24 cellular contexts compared by ENCODE assay signal in the genomic region with DNA sequence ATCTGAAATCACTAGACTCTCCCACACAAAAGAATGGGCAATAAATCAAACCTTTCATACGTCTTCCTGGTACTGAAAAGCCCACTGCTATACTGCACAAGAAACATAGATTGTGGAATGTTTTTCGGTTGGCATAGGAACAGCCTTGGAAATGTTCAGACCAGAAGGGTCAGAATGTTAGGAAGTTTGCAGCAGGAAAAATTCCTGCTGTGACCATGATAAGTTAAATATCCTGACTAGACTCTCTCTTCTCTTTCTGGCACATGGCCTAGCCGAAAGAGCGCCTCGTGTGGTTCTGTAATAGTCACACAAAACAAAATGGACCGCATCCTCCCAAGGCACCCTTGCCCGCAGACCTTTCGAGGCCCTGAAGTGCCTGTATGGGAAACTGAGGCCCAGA.
DNase-seq lines count a peak whose midpoint lies in the region; ATAC-seq, FAIRE-seq and TF ChIP-seq lines count a peak whose summit lies in the region.
"Had no signal": no experiment of that assay in that cellular context is flagged by ENCODE, and none has a peak within 500 bp of the region (broad histone marks: within the 10 kb centered on the region; RNA-seq: fewer than 3 reads in every experiment).

No MANE protein-coding gene starts in this region.

- POLR2A ChIA-PET in A673 (lab: Charles Lee; ENCODE audit: low non-redundant PET), result no interaction called here

- no peak for FAIRE-seq in astrocyte (lab: Jason Lieb, UNC)

- no peaks in the 10 kb centered on the region for H3K27me3 ChIP-seq in A673 (replicated peaks; ENCODE audit: insufficient read depth, low read depth, low read length, poor library complexity)
- H3K27me3 ChIP-seq in astrocyte (ENCODE audit: insufficient read depth, low read length), result no peaks in the 10 kb centered on the region
- H3K27me3 ChIP-seq: neutrophil, SJCRH30, vagina had no signal

- H3K9me3 Mint-ChIP-seq in astrocyte (ENCODE audit: unreplicated experiment) (no peaks in the 10 kb centered on the region), mesothelial cell of epicardium (peaks cover 4% of the 10 kb centered on the region)
- H3K9me3 Mint-ChIP-seq: activated naive CD8-positive, alpha-beta T cell treated with anti-CD3 and anti-CD28 coated beads, Interleukin-2, amount 50 U/mL, for 24 hours had no signal

- no peaks in the 10 kb centered on the region for H3K36me3 ChIP-seq in A673 (ENCODE audit: insufficient read depth, low read length, poor library complexity, severe bottlenecking)
- H3K36me3 ChIP-seq in astrocyte (ENCODE audit: insufficient read depth, low read length), result no peaks in the 10 kb centered on the region
- H3K36me3 ChIP-seq: neutrophil, SJCRH30, vagina had no signal

- H3K4me1 ChIP-seq in A673 (ENCODE audit: insufficient read depth, low read length, poor library complexity, severe bottlenecking) (peaks cover 4% of the 10 kb centered on the region), astrocyte (ENCODE audit: insufficient read depth, low read length) (no peaks in the 10 kb centered on the region)
- H3K4me1 ChIP-seq: SJCRH30, vagina had no signal

- no peaks in the 10 kb centered on the region for H3K36me3 Mint-ChIP-seq in astrocyte (ENCODE audit: low read depth, unreplicated experiment)
- no peaks in the 10 kb centered on the region for H3K36me3 Mint-ChIP-seq in mesothelial cell of epicardium

- no peaks in the 10 kb centered on the region for H3K9me3 ChIP-seq in A673 (ENCODE audit: low read depth, low read length, poor library complexity, severe bottlenecking)
- no peaks in the 10 kb centered on the region for H3K9me3 ChIP-seq in astrocyte (ENCODE audit: insufficient read depth, low read depth, low read length)
- H3K9me3 ChIP-seq: neutrophil, vagina had no signal

- TF ChIP-seq CTCF in A673 (conservative IDR thresholded peaks at IDR 0.05; ENCODE audit: low read depth, low read length), result peak; percentile 27; the same call in 1 of the 2 replicates
- peak; percentile 15 for TF ChIP-seq CTCF in astrocyte (IDR thresholded peaks at IDR 0.05; ENCODE audit: insufficient read depth, low read depth, low read length)
- TF ChIP-seq CTCF in fibroblast of villous mesenchyme (IDR thresholded peaks at IDR 0.05; ENCODE audit: insufficient read depth, low read depth, low read length), result peak; percentile 4
- TF ChIP-seq CTCF in mesothelial cell of epicardium (IDR thresholded peaks at IDR 0.05; ENCODE audit: unreplicated experiment), result no peak

- H3K4me3 ChIP-seq in A673 (ENCODE audit: low read depth, low read length, poor library complexity, severe bottlenecking) (no peak overlapping the region), astrocyte (ENCODE audit: insufficient read depth, low read depth, low read length) (no peak overlapping the region), fibroblast of villous mesenchyme (ENCODE audit: low read depth, low read length) (no peak overlapping the region)
- H3K4me3 ChIP-seq: PC-9, SJCRH30, vagina had no signal

- H3K27me3 Mint-ChIP-seq in astrocyte (ENCODE audit: low read depth, unreplicated experiment) (no peaks in the 10 kb centered on the region), mesothelial cell of epicardium (ENCODE audit: low read depth) (no peaks in the 10 kb centered on the region)
- H3K27me3 Mint-ChIP-seq: activated naive CD8-positive, alpha-beta T cell treated with anti-CD3 and anti-CD28 coated beads, Interleukin-2, amount 50 U/mL, for 24 hours had no signal

- H3K4me1 Mint-ChIP-seq in astrocyte (ENCODE audit: low read depth, unreplicated experiment) (peaks cover 2% of the 10 kb centered on the region), mesothelial cell of epicardium (peaks cover 22% of the 10 kb centered on the region)

- no peak overlapping the region for H3K27ac Mint-ChIP-seq in astrocyte (ENCODE audit: unreplicated experiment)
- peak overlapping the region; percentile 30 for H3K27ac Mint-ChIP-seq in mesothelial cell of epicardium
- H3K27ac Mint-ChIP-seq: activated naive CD8-positive, alpha-beta T cell treated with anti-CD3 and anti-CD28 coated beads, Interleukin-2, amount 50 U/mL, for 24 hours; T-helper 1 cell treated with Interleukin-12 subunit alpha and Interleukin-12 subunit beta and Interleukin-4 antibody, amounts not matched to agents 30 μg/mL and 1 μg/mL, for 36 hours had no signal

- CTCF ChIA-PET in A673 (lab: Charles Lee), result no interaction called here

- no TSS peak for BruUV-seq in A673 (replicated peaks; lab: Mats Ljungman, UMichigan)

- no peak for ATAC-seq in HG03457 (IDR thresholded peaks at IDR 0.05; ENCODE audit: unreplicated experiment)
- ATAC-seq in GM19467 (IDR thresholded peaks at IDR 0.05; ENCODE audit: unreplicated experiment), result no peak
- ATAC-seq in GM18520 (IDR thresholded peaks at IDR 0.05; ENCODE audit: unreplicated experiment), result no peak
- ATAC-seq: activated naive CD8-positive, alpha-beta T cell treated with anti-CD3 and anti-CD28 coated beads, Interleukin-2, amount 50 U/mL, for 24 hours; left colon had no signal

- DNase-seq in A673 (ENCODE audit: low spot score), result peak; percentile 66
- DNase-seq in astrocyte (ENCODE audit: low read depth), result peak; percentile 92
- peak; percentile 58 for DNase-seq in fibroblast of villous mesenchyme (ENCODE audit: low read depth)
- DNase-seq in mesothelial cell of epicardium (ENCODE audit: low spot score in 2 of 2, unreplicated experiment in 2 of 2), result no peak
- DNase-seq in NCI-H1105 (lab: John Stamatoyannopoulos, UW), result no peak
- DNase-seq: ACHN; activated CD4-positive, alpha-beta T cell treated with anti-CD3 and anti-CD28 coated beads, Interleukin-2, amount 50 U/mL, for 1 hour; activated naive CD8-positive, alpha-beta T cell treated with anti-CD3 and anti-CD28 coated beads, Interleukin-2, amount 50 U/mL, for 24 hours; C1 segment of cervical spinal cord; Calu3; effector CD8-positive, alpha-beta T cell; glutamatergic neuron; left colon; MM.1S; NCI-H187; NCI-H2227 treated with DMSO at 0.1 percent for 48 hours; PC-9; SJCRH30 had no signal

- H4K20me1 ChIP-seq in astrocyte (ENCODE audit: insufficient read depth, low read length), result no peaks in the 10 kb centered on the region

- H3K27ac ChIP-seq in A673 (ENCODE audit: low read depth, low read length, poor library complexity, severe bottlenecking), result no peak overlapping the region
- no peak overlapping the region for H3K27ac ChIP-seq in astrocyte (ENCODE audit: low read depth, low read length)
- H3K27ac ChIP-seq: neutrophil, PC-9, SJCRH30, vagina had no signal

- intact Hi-C loops in A673 (cut with micrococcal nuclease; ENCODE audit: unreplicated experiment), result no loop called here

- no peak overlapping the region for H3K4me3 Mint-ChIP-seq in astrocyte (ENCODE audit: unreplicated experiment)
- no peak overlapping the region for H3K4me3 Mint-ChIP-seq in mesothelial cell of epicardium
- H3K4me3 Mint-ChIP-seq: activated naive CD8-positive, alpha-beta T cell treated with anti-CD3 and anti-CD28 coated beads, Interleukin-2, amount 50 U/mL, for 24 hours; T-helper 1 cell treated with Interleukin-12 subunit alpha and Interleukin-12 subunit beta and Interleukin-4 antibody, amounts not matched to agents 30 μg/mL and 1 μg/mL, for 36 hours had no signal

- H3K9ac ChIP-seq in astrocyte (ENCODE audit: low read length), result no peak overlapping the region

- H3K79me2 ChIP-seq in astrocyte (ENCODE audit: insufficient read depth, low read length), result no peaks in the 10 kb centered on the region

- H2AFZ ChIP-seq in astrocyte (ENCODE audit: low read depth, low read length), result no peak overlapping the region
- H2AFZ ChIP-seq: PC-9 had no signal

- no peak overlapping the region for H3K4me2 ChIP-seq in astrocyte (ENCODE audit: low read length)
- H3K4me2 ChIP-seq: PC-9 had no signal

Comparison
In these comparisons a context has a peak if more than half of its experiments do, and no peak if none do; other contexts are left out.
1. DNase-seq: peak in A673 (single experiment), astrocyte (single experiment) and fibroblast of villous mesenchyme (single experiment); none in mesothelial cell of epicardium (0 of 2) and NCI-H1105 (single experiment).